In the genomic region with DNA sequence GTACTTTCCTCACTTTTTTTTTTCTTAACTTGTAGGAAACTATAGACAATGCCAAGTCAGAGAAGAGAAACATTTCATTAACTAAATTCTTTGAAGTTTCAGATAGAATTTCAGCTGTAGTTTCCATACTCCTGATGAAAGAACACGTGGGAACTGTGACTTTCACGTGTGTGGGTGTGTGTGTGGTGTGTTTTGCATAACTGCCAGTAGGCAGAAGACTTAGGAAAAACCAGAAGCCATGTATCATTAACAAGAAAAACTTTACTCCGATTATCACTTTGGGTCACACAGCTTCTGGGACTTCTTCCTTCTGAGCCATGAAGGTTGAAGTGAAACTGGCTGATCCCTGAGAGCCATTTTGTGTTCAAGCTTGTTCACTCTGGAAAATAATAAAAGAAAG, we compare ENCODE assay signal across 18 cellular contexts.
DNase-seq lines count a peak whose midpoint lies in the region; ATAC-seq and TF ChIP-seq lines count a peak whose summit lies in the region.
"Had no signal": no experiment of that assay in that cellular context is flagged by ENCODE, and none has a peak within 500 bp of the region (broad histone marks: within the 10 kb centered on the region; RNA-seq: fewer than 3 reads in every experiment).

No MANE protein-coding gene starts in this region.

- H3K4me1 ChIP-seq in neural progenitor cell: peaks cover 4% of the 10 kb centered on the region
- no peaks in the 10 kb centered on the region for H3K4me1 ChIP-seq in mesenchymal stem cell (ENCODE audit: control insufficient read depth, insufficient read depth, low read depth, low read length)
- H3K4me1 ChIP-seq: esophagus muscularis mucosa, parathyroid adenoma had no signal

- H4K91ac ChIP-seq in mesenchymal stem cell (ENCODE audit: low read length): no peak overlapping the region

- no peaks in the 10 kb centered on the region for H3K9me3 ChIP-seq in neural progenitor cell (ENCODE audit: low read depth)
- no peaks in the 10 kb centered on the region for H3K9me3 ChIP-seq in mesenchymal stem cell (ENCODE audit: control insufficient read depth, low read length)
- H3K9me3 ChIP-seq: esophagus muscularis mucosa had no signal

- H3K23ac ChIP-seq in mesenchymal stem cell (ENCODE audit: low read length in 2 of 2): no peak overlapping the region

- no peak overlapping the region for H3K18ac ChIP-seq in mesenchymal stem cell (ENCODE audit: low read depth in 1 of 2, low read length in 2 of 2)

- no peak overlapping the region for H2BK5ac ChIP-seq in mesenchymal stem cell (ENCODE audit: low read depth, low read length, poor library complexity, severe bottlenecking)

- H2AFZ ChIP-seq in neural progenitor cell (replicated peaks) (peak overlapping the region; percentile 45), mesenchymal stem cell (ENCODE audit: low read depth, low read length) (no peak overlapping the region)
- H2AFZ ChIP-seq: parathyroid adenoma had no signal

- H3K27ac Mint-ChIP-seq in neural progenitor cell: no peak overlapping the region
- H3K27ac Mint-ChIP-seq: B cell, brain had no signal

- no peak overlapping the region for H3K4me3 ChIP-seq in neural progenitor cell
- H3K4me3 ChIP-seq in mesenchymal stem cell (ENCODE audit: insufficient read depth in 1 of 2, low read depth in 1 of 2, low read length in 2 of 2): no peak overlapping the region
- H3K4me3 ChIP-seq: dorsolateral prefrontal cortex, esophagus muscularis mucosa had no signal

- H3K79me1 ChIP-seq in mesenchymal stem cell (replicated peaks; ENCODE audit: low read length, poor library complexity, severe bottlenecking): no peaks in the 10 kb centered on the region

- H2AK5ac ChIP-seq in mesenchymal stem cell (ENCODE audit: low read length, severe bottlenecking): no peak overlapping the region

- no peak overlapping the region for H4K8ac ChIP-seq in mesenchymal stem cell (ENCODE audit: low read length)

- H2BK15ac ChIP-seq in mesenchymal stem cell (ENCODE audit: low read depth, poor library complexity, severe bottlenecking): no peak overlapping the region

- DNase-seq in neural progenitor cell (ENCODE audit: low spot score): no peak
- DNase-seq in activated CD8-positive, alpha-beta memory T cell treated with anti-CD3 and anti-CD28 coated beads for 24 hours: no peak
- DNase-seq in mesenchymal stem cell: no peak
- no peak for DNase-seq in GM10248 (ENCODE audit: extremely low spot score)
- no peak for DNase-seq in NCI-H774 (lab: John Stamatoyannopoulos, UW)
- DNase-seq: activated naive CD4-positive, alpha-beta T cell treated with anti-CD3 and anti-CD28 coated beads, Interleukin-2, amount 50 U/mL, for 16 hours; hippocampal formation; NCI-H1930; NCI-H69; stimulated activated naive CD4-positive, alpha-beta T cell treated with Interleukin-2 at 50 U/mL for 16 hours had no signal

- H4K20me1 ChIP-seq in neural progenitor cell (ENCODE audit: low read depth): no peaks in the 10 kb centered on the region

- H3K9ac ChIP-seq in neural progenitor cell (no peak overlapping the region), mesenchymal stem cell (ENCODE audit: low read length) (no peak overlapping the region)
- H3K9ac ChIP-seq: parathyroid adenoma had no signal

- H3K4me3 Mint-ChIP-seq in neural progenitor cell: no peak overlapping the region
- H3K4me3 Mint-ChIP-seq: B cell, brain had no signal

- no peak overlapping the region for H2BK120ac ChIP-seq in mesenchymal stem cell (ENCODE audit: low read depth, low read length)

- TF ChIP-seq CTCF in neural progenitor cell (IDR thresholded peaks at IDR 0.05) (no peak), GM10248 (IDR thresholded peaks at IDR 0.05; ENCODE audit: control extremely low read depth, extremely low read depth, low read depth, missing control alignments) (no peak)

- ATAC-seq in GM18907 (IDR thresholded peaks at IDR 0.05; ENCODE audit: unreplicated experiment) (peak; percentile 53), HG02678 (IDR thresholded peaks at IDR 0.05; ENCODE audit: unreplicated experiment) (peak; percentile 71), HG03520 (IDR thresholded peaks at IDR 0.05; ENCODE audit: unreplicated experiment) (peak; percentile 37)

- no peak overlapping the region for H3K14ac ChIP-seq in mesenchymal stem cell (ENCODE audit: low read length in 2 of 2)

- CTCF ChIA-PET in GM10248 (lab: Yijun Ruan, JAX): no interaction called here

- H2BK12ac ChIP-seq in mesenchymal stem cell (ENCODE audit: low read length in 2 of 2): no peak overlapping the region

- H3K36me3 Mint-ChIP-seq in neural progenitor cell: no peaks in the 10 kb centered on the region
- H3K36me3 Mint-ChIP-seq: brain had no signal

- POLR2A ChIA-PET in GM10248 (lab: Yijun Ruan, JAX): no interaction called here

- H3K36me3 ChIP-seq in neural progenitor cell (no peaks in the 10 kb centered on the region), mesenchymal stem cell (ENCODE audit: control insufficient read depth in 1 of 2, insufficient read depth in 2 of 2, low read depth in 1 of 2, low read length in 2 of 2) (no peaks in the 10 kb centered on the region)
- H3K36me3 ChIP-seq: esophagus muscularis mucosa had no signal

- no peaks in the 10 kb centered on the region for H3K79me2 ChIP-seq in neural progenitor cell (ENCODE audit: low read depth)
- H3K79me2 ChIP-seq: parathyroid adenoma had no signal

- no peak overlapping the region for H3K4ac ChIP-seq in mesenchymal stem cell (ENCODE audit: low read depth in 1 of 2, low read length in 2 of 2)

- 59% methylated on average over 3 of the region's 3 CpGs for WGBS in mesenchymal stem cell

- no peak overlapping the region for H3K27ac ChIP-seq in neural progenitor cell
- H3K27ac ChIP-seq in mesenchymal stem cell (ENCODE audit: low read length, poor library complexity, severe bottlenecking): no peak overlapping the region
- H3K27ac ChIP-seq: dorsolateral prefrontal cortex, esophagus muscularis mucosa, parathyroid adenoma had no signal

- no peaks in the 10 kb centered on the region for H3K27me3 Mint-ChIP-seq in neural progenitor cell (ENCODE audit: insufficient read depth, low read depth)
- H3K27me3 Mint-ChIP-seq: B cell had no signal

- H3K4me2 ChIP-seq in neural progenitor cell (no peak overlapping the region), mesenchymal stem cell (ENCODE audit: low read length, poor library complexity, severe bottlenecking) (no peak overlapping the region)

- H3K4me1 Mint-ChIP-seq in neural progenitor cell: peaks cover 2% of the 10 kb centered on the region
- H3K4me1 Mint-ChIP-seq: B cell had no signal

- H3F3A ChIP-seq in neural progenitor cell (ENCODE audit: low read depth): no peaks in the 10 kb centered on the region

- no peaks in the 10 kb centered on the region for H3K9me3 Mint-ChIP-seq in neural progenitor cell
- H3K9me3 Mint-ChIP-seq: brain had no signal

- H3K27me3 ChIP-seq in neural progenitor cell (peaks cover 3% of the 10 kb centered on the region), mesenchymal stem cell (ENCODE audit: control insufficient read depth in 1 of 2, insufficient read depth in 1 of 2, low read length in 2 of 2) (no peaks in the 10 kb centered on the region)
